8 cellular contexts compared by ENCODE assay signal in genomic region chr22:35629406-35630234, GRCh38. TPM values are rescaled to one million over a fixed set of nuclear protein-coding genes. Genes with fewer than 3 reads are reported as not detected.
DNase-seq lines count a peak whose midpoint lies in the region; ATAC-seq and TF ChIP-seq lines count a peak whose summit lies in the region.

No MANE protein-coding gene starts in this region.

- H3K9me3 ChIP-seq in right cardiac atrium (ENCODE audit: control insufficient read depth, low read length): no peaks in the 10 kb centered on the region

- 30% methylated on average over 9 of the region's 9 CpGs for WGBS in right cardiac atrium

- H3K27ac ChIP-seq in right cardiac atrium (ENCODE audit: low read length): peak overlapping the region; percentile 7

- H3K4me3 ChIP-seq in right cardiac atrium (ENCODE audit: low read length): no peak overlapping the region

- intact Hi-C loops in right cardiac atrium (cut with DNase I): loop anchor here (5.0 to 10.0 kb wide), 7 partner anchors 113 to 495 kb away; no protein-coding TSS in a partner anchor

- no peaks in the 10 kb centered on the region for H3K27me3 ChIP-seq in right cardiac atrium (ENCODE audit: control insufficient read depth, insufficient read depth)

- no peak for TF ChIP-seq POLR2A in erythroblast (IDR thresholded peaks at IDR 0.05; ENCODE audit: low read length)

- peak; percentile 18 to 61 for ATAC-seq in right cardiac atrium
- no peak for ATAC-seq in GM21367 (IDR thresholded peaks at IDR 0.05; ENCODE audit: unreplicated experiment)

- H3K4me1 ChIP-seq in right cardiac atrium (ENCODE audit: control insufficient read depth, insufficient read depth, low read length): no peaks in the 10 kb centered on the region

- peak; percentile 99 for DNase-seq in Daoy (ENCODE audit: low read depth)
- peak; percentile 90 for DNase-seq in NCI-H226
- DNase-seq in activated T-helper 9 cell treated with anti-CD3 and anti-CD28 coated beads, Interleukin-2, amount 50 U/mL, for 16 hours (ENCODE audit: low read depth): peak; percentile 40
- DNase-seq in right cardiac atrium: peak; percentile 77 to 83 (median 80)
- DNase-seq in stimulated activated CD4-positive, alpha-beta T cell treated with anti-CD3 and anti-CD28 coated beads, Interleukin-2, amount 100 ng/mL, for 48 hours: peak; percentile 27 to 36
- DNase-seq in erythroblast (lab: John Stamatoyannopoulos, UW): no peak
- no peak for DNase-seq in NCI-H1105 treated with DMSO at 0.1 percent for 48 hours (lab: John Stamatoyannopoulos, UW)

RNA-seq across cellular contexts. Expression of gene MB, which starts 12.5 kb away (rescaled TPM):
- total RNA-seq in Daoy (2014; rRNA removed; shearing (Covaris generic)): 1.2 and 2.3 TPM in 2 replicates
- total RNA-seq in right cardiac atrium: over 10,000 TPM in 3 of 4 donors, 1,000 to 10,000 TPM in 1; 7,621 to 11,301 (median 10,496) TPM
- polyA plus RNA-seq in right cardiac atrium: 14,884 TPM

RNA-seq across cellular contexts. Expression of gene APOL6, which starts 18.6 kb away (rescaled TPM):
- 23.4 and 23.7 TPM in 2 replicates for total RNA-seq in Daoy (2014; rRNA removed; shearing (Covaris generic))
- 10 to 100 TPM in 2 of 4 donors, 1 to 10 TPM in 2; 6.8 to 13.3 (median 10.8) TPM for total RNA-seq in right cardiac atrium
- polyA plus RNA-seq in right cardiac atrium: 4.2 TPM

Comparison
In these comparisons a context has a peak if more than half of its experiments do, and no peak if none do; other contexts are left out.
1. DNase-seq: peak in Daoy (single experiment), NCI-H226 (single experiment), activated T-helper 9 cell treated with anti-CD3 and anti-CD28 coated beads, Interleukin-2, amount 50 U/mL, for 16 hours (single experiment), right cardiac atrium (3 of 3) and stimulated activated CD4-positive, alpha-beta T cell treated with anti-CD3 and anti-CD28 coated beads, Interleukin-2, amount 100 ng/mL, for 48 hours (2 of 2); none in erythroblast (0 of 2) and NCI-H1105 treated with DMSO at 0.1 percent for 48 hours (single experiment).
2. RNA of gene MB, which starts 12.5 kb away (total RNA-seq): 7,621 to 11,301 TPM in right cardiac atrium; 1.2 to 2.3 TPM in Daoy; every median in the first group is over 1,000 times any median in the second.